In genomic region chr5:148998174-148998797, GRCh38 we compare ENCODE assay signal across 8 cellular contexts.
DNase-seq lines count a peak whose midpoint lies in the region; ATAC-seq, FAIRE-seq and TF ChIP-seq lines count a peak whose summit lies in the region.

No MANE protein-coding gene starts in this region.

- H3K9me3 ChIP-seq in heart right ventricle, result no peaks in the 10 kb centered on the region
- H3K9me3 ChIP-seq in small intestine (ENCODE audit: control insufficient read depth, low read depth), result no peaks in the 10 kb centered on the region
- H3K9me3 ChIP-seq in MG63, result no peaks in the 10 kb centered on the region

- H3K27me3 ChIP-seq in heart right ventricle (no peaks in the 10 kb centered on the region), small intestine (ENCODE audit: control insufficient read depth in 2 of 2, insufficient read depth in 2 of 2, low read length in 2 of 2) (peaks cover 0 to 2% of the 10 kb centered on the region in 2 donors), MG63 (no peaks in the 10 kb centered on the region)

- no peak overlapping the region for H3K4me3 Mint-ChIP-seq in WTC11

- TF ChIP-seq CTCF in WTC11 (IDR thresholded peaks at IDR 0.05) (peak; percentile 46; the same call in 1 of the 2 replicates), heart right ventricle (IDR thresholded peaks at IDR 0.05) (peak; percentile 42 to 77 (median 69))

- 60 to 63% methylated on average over 6 of the region's 6 CpGs for WGBS in heart right ventricle, 2 donors
- 50 to 52% (median 51%) methylated on average over 6 of the region's 6 CpGs for WGBS in small intestine, 3 donors

- H3K4me1 ChIP-seq in heart right ventricle, result peaks cover 0 to 35% (median 9%) of the 10 kb centered on the region in 9 donors
- peaks cover 0 to 1% of the 10 kb centered on the region in 2 donors for H3K4me1 ChIP-seq in small intestine (ENCODE audit: control insufficient read depth in 2 of 2, insufficient read depth in 1 of 2, low read depth in 1 of 2, low read length in 1 of 2)

- no peak overlapping the region for H3K4me3 ChIP-seq in heart right ventricle
- H3K4me3 ChIP-seq in small intestine (ENCODE audit: low read depth in 1 of 2, low read length in 2 of 2), result no peak overlapping the region
- H3K4me3 ChIP-seq in MG63, result no peak overlapping the region

- peak; percentile 12 for DNase-seq in activated CD4-positive, alpha-beta T cell treated with anti-CD3 and anti-CD28 coated beads for 48 hours
- DNase-seq in activated CD4-positive, alpha-beta T cell treated with anti-CD3 and anti-CD28 coated beads, Interleukin-2, amount 50 U/mL, for 1 hour, result no peak
- DNase-seq in NCI-H1105 treated with DMSO at 0.1 percent for 48 hours (lab: John Stamatoyannopoulos, UW), result peak; percentile 12
- DNase-seq in WTC11 (ENCODE audit: low spot score), result no peak
- DNase-seq in heart right ventricle, result peak in 1 of 2 donors; percentile 49
- DNase-seq in small intestine, result peak; percentile 70
- no peak for DNase-seq in MG63

- H3K4me1 Mint-ChIP-seq in WTC11, result peaks cover 8% of the 10 kb centered on the region

- ATAC-seq in GM21786 (IDR thresholded peaks at IDR 0.05; ENCODE audit: unreplicated experiment), result peak; percentile 79
- peak; percentile 86 for ATAC-seq in WTC11
- ATAC-seq in heart right ventricle, result peak in 7 of 8 donors; percentile 39 to 66 (median 53)

- CTCF ChIA-PET in WTC11 (lab: Charles Lee), result interaction anchor here (0.7 to 2.3 kb wide), 7 partner anchors 10 to 267 kb away, joined by 3 to 8 read pairs (median 6); no protein-coding TSS in a partner anchor

- no peak overlapping the region for H3K27ac ChIP-seq in heart right ventricle
- no peak overlapping the region for H3K27ac ChIP-seq in small intestine (ENCODE audit: low read depth in 1 of 2, low read length in 1 of 2)

- FAIRE-seq in small intestine (lab: Jason Lieb, UNC), result no peak

- H3K9me3 Mint-ChIP-seq in WTC11, result no peaks in the 10 kb centered on the region

- intact Hi-C loops in heart right ventricle (cut with DNase I), result loop anchor here in 7 of 10 donors (2.0 to 10.0 kb wide), 9 partner anchors 114 to 266 kb away; partner anchors contain the start of gene ADRB2 (in 3 of the 7)

- POLR2A ChIA-PET in WTC11 (lab: Charles Lee), result no interaction called here

- no peaks in the 10 kb centered on the region; the same call in 1 of the 2 replicates for H3K27me3 Mint-ChIP-seq in WTC11 (ENCODE audit: low read depth)

- H3K36me3 ChIP-seq in heart right ventricle, result no peaks in the 10 kb centered on the region
- H3K36me3 ChIP-seq in small intestine (ENCODE audit: control insufficient read depth in 2 of 2, insufficient read depth in 2 of 2, low read length in 2 of 2), result no peaks in the 10 kb centered on the region
- H3K36me3 ChIP-seq in MG63, result no peaks in the 10 kb centered on the region

- no peaks in the 10 kb centered on the region for H3K36me3 Mint-ChIP-seq in WTC11

- no peak overlapping the region for H3K27ac Mint-ChIP-seq in WTC11

TF ChIP-seq in WTC11, 78 proteins besides CTCF, POLR2A, EP300 and RAD21:
- TF ChIP-seq PRRX2 (CRISPR knock-in tag; IDR thresholded peaks at IDR 0.05) (no peak), ZNF121 (CRISPR knock-in tag; IDR thresholded peaks at IDR 0.05) (no peak), ATF2 (CRISPR knock-in tag; IDR thresholded peaks at IDR 0.05; ENCODE audit: borderline replicate concordance, low read depth) (no peak), ZSCAN18 (CRISPR knock-in tag; IDR thresholded peaks at IDR 0.05) (no peak), ZNF423 (CRISPR knock-in tag; IDR thresholded peaks at IDR 0.05) (no peak), USF2 (CRISPR knock-in tag; IDR thresholded peaks at IDR 0.05) (peak; percentile 53; the same call in 1 of the 2 replicates), ERG (CRISPR knock-in tag; IDR thresholded peaks at IDR 0.05) (no peak), USF1 (CRISPR knock-in tag; IDR thresholded peaks at IDR 0.05) (peak; percentile 53; the same call in 1 of the 2 replicates)

Comparison
In these comparisons a context has a peak if more than half of its experiments do, and no peak if none do; other contexts are left out.
1. DNase-seq: peak in activated CD4-positive, alpha-beta T cell treated with anti-CD3 and anti-CD28 coated beads for 48 hours (single experiment), NCI-H1105 treated with DMSO at 0.1 percent for 48 hours (single experiment) and small intestine (single experiment); none in activated CD4-positive, alpha-beta T cell treated with anti-CD3 and anti-CD28 coated beads, Interleukin-2, amount 50 U/mL, for 1 hour (single experiment), WTC11 (single experiment) and MG63 (single experiment).
2. Peak in every context shown above with its lines, with median percentiles within 50 percentile points of each other: ATAC-seq.